ENCODE assay signal across 17 cellular contexts in the genomic region with DNA sequence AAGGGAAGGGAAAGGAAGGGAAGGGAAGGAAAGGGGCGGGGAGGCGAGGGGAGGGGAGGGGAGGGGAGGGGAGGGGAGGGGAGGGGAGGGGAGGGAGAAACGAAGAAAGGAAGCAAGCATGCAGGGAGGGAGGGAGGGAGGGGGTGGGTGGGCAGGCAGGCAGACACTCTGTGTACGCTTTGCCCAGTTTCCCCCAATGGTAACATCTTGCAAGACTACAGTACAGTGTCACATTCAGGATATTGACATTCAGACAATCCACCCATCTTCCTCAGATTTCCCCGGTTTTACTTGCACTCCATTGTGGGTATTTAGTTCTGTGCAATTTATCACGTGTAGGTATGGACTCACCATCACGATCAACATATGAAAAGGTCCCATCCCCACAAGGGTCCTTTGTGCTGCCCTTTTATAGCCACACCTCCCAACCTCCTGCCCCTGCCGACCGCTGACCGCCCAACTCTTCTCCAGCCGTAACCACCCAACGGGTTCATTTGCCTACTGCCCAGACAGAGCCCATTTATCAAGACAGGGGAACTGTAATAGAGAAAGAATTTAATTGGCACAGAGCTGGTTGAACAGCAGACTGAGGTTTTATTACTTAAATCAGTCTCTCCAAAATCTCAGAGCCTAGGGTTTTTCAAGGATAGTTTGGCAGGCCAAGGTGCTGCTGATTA.
DNase-seq lines count a peak whose midpoint lies in the region; ATAC-seq and TF ChIP-seq lines count a peak whose summit lies in the region.
"Had no signal": no experiment of that assay in that cellular context is flagged by ENCODE, and none has a peak within 500 bp of the region (broad histone marks: within the 10 kb centered on the region; RNA-seq: fewer than 3 reads in every experiment).

No MANE protein-coding gene starts in this region.

- no peaks in the 10 kb centered on the region for H3K27me3 ChIP-seq in NT2/D1 (ENCODE audit: insufficient read depth, insufficient read length)
- H3K27me3 ChIP-seq: BE2C, MG63 had no signal

- no peaks in the 10 kb centered on the region for H3K4me1 ChIP-seq in NT2/D1 (ENCODE audit: insufficient read depth, insufficient read length)

- peaks cover 4% of the 10 kb centered on the region for H3K36me3 Mint-ChIP-seq in nephron progenitor cell (ENCODE audit: low read depth)
- H3K36me3 Mint-ChIP-seq: activated naive CD8-positive, alpha-beta T cell treated with anti-CD3 and anti-CD28 coated beads, Interleukin-2, amount 10 ng/mL, durations not matched to agents 7 days and 5 days had no signal

- H3K4me3 Mint-ChIP-seq in nephron progenitor cell, result peak overlapping the region; percentile 21
- H3K4me3 Mint-ChIP-seq: activated CD4-positive, alpha-beta T cell treated with anti-CD3 and anti-CD28 coated beads for 36 hours; activated naive CD8-positive, alpha-beta T cell treated with anti-CD3 and anti-CD28 coated beads, Interleukin-2, amount 10 ng/mL, durations not matched to agents 7 days and 5 days; T-helper 2 cell treated with Interferon-gamma antibody and Interleukin-4, amounts not matched to agents 5 μg/mL and 100 μg/mL, for 36 hours had no signal

- H3K9me3 Mint-ChIP-seq in nephron progenitor cell, result no peaks in the 10 kb centered on the region
- H3K9me3 Mint-ChIP-seq: activated naive CD8-positive, alpha-beta T cell treated with anti-CD3 and anti-CD28 coated beads, Interleukin-2, amount 10 ng/mL, durations not matched to agents 7 days and 5 days; T-helper 2 cell treated with Interferon-gamma antibody and Interleukin-4, amounts not matched to agents 5 μg/mL and 100 μg/mL, for 36 hours had no signal

- peak; percentile 25 for DNase-seq in COLO829 (ENCODE audit: low spot score)
- no peak for DNase-seq in NT2/D1 (ENCODE audit: low read depth, low spot score)
- peak; percentile 17 for DNase-seq in fibroblast of mammary gland (ENCODE audit: low read depth)
- DNase-seq in nephron progenitor cell, result peak; percentile 16
- no peak for DNase-seq in RPMI8226
- DNase-seq in NCI-H128 (lab: John Stamatoyannopoulos, UW; ENCODE audit: unreplicated experiment), result no peak
- DNase-seq: activated CD4-positive, alpha-beta T cell treated with anti-CD3 and anti-CD28 coated beads for 36 hours; activated naive CD8-positive, alpha-beta T cell treated with anti-CD3 and anti-CD28 coated beads, Interleukin-2, amount 10 ng/mL, durations not matched to agents 7 days and 5 days; BE2C; cerebellar nuclear complex; erythroblast; MG63; NCI-H774; stimulated activated CD4-positive, alpha-beta T cell treated with anti-CD3 and anti-CD28 coated beads, Interleukin-12 subunit alpha, Interleukin-12 subunit beta, amount 100 ng/mL, for 4 hours had no signal

- TF ChIP-seq CTCF in fibroblast of mammary gland (conservative IDR thresholded peaks at IDR 0.05; ENCODE audit: control insufficient read depth, insufficient read depth, low read depth, low read length), result no peak
- no peak for TF ChIP-seq CTCF in nephron progenitor cell (IDR thresholded peaks at IDR 0.05)

- no peak overlapping the region for H3K4me3 ChIP-seq in NT2/D1 (ENCODE audit: insufficient read length, low read depth)
- no peak overlapping the region for H3K4me3 ChIP-seq in fibroblast of mammary gland (ENCODE audit: control insufficient read depth, low read depth, low read length)
- H3K4me3 ChIP-seq: MG63 had no signal

- no peak overlapping the region for H3K27ac Mint-ChIP-seq in nephron progenitor cell
- H3K27ac Mint-ChIP-seq: activated CD4-positive, alpha-beta T cell treated with anti-CD3 and anti-CD28 coated beads for 36 hours; activated naive CD8-positive, alpha-beta T cell treated with anti-CD3 and anti-CD28 coated beads, Interleukin-2, amount 10 ng/mL, durations not matched to agents 7 days and 5 days; T-helper 2 cell treated with Interferon-gamma antibody and Interleukin-4, amounts not matched to agents 5 μg/mL and 100 μg/mL, for 36 hours had no signal

- H3K36me3 ChIP-seq in NT2/D1 (ENCODE audit: insufficient read depth, insufficient read length, low read length), result no peaks in the 10 kb centered on the region
- H3K36me3 ChIP-seq: BE2C, MG63 had no signal

- ATAC-seq in GM18873 (IDR thresholded peaks at IDR 0.05; ENCODE audit: low FRiP score, unreplicated experiment) (no peak), HG02870 (IDR thresholded peaks at IDR 0.05; ENCODE audit: unreplicated experiment) (no peak)
- ATAC-seq: activated CD4-positive, alpha-beta T cell treated with anti-CD3 and anti-CD28 coated beads for 36 hours had no signal

- peaks cover 35% of the 10 kb centered on the region for H3K4me1 Mint-ChIP-seq in nephron progenitor cell

- H3K27me3 Mint-ChIP-seq in nephron progenitor cell (ENCODE audit: low read depth, poor library complexity), result peaks cover 14% of the 10 kb centered on the region
- H3K27me3 Mint-ChIP-seq: activated CD4-positive, alpha-beta T cell treated with anti-CD3 and anti-CD28 coated beads for 36 hours; activated naive CD8-positive, alpha-beta T cell treated with anti-CD3 and anti-CD28 coated beads, Interleukin-2, amount 10 ng/mL, durations not matched to agents 7 days and 5 days had no signal

- no peaks in the 10 kb centered on the region for H3K9me3 ChIP-seq in NT2/D1 (ENCODE audit: insufficient read depth, low read length)
- H3K9me3 ChIP-seq: BE2C, MG63 had no signal

- peak overlapping the region; percentile 63 for H3K9ac ChIP-seq in NT2/D1 (ENCODE audit: insufficient read length, low read depth)

Comparison
In these comparisons a context has a peak if more than half of its experiments do, and no peak if none do; other contexts are left out.
1. DNase-seq: peak in COLO829 (single experiment), fibroblast of mammary gland (single experiment) and nephron progenitor cell (single experiment); none in NT2/D1 (single experiment), RPMI8226 (single experiment) and NCI-H128 (single experiment).